In genomic region chr17:78933025-78933958, GRCh38 we compare ENCODE assay signal across 1 cellular context.
TF ChIP-seq lines count a peak whose summit lies in the region.

No MANE protein-coding gene starts in this region.

TF ChIP-seq in HepG2, 621 proteins besides CTCF, POLR2A, EP300 and RAD21 (continued from another document and continues in another):
- TF ChIP-seq CSRNP2 (CRISPR knock-in tag; conservative IDR thresholded peaks at IDR 0.05; ENCODE audit: low read depth), result no peak
- TF ChIP-seq ZBTB34 (CRISPR knock-in tag; IDR thresholded peaks at IDR 0.05), result 0 out of 2 replicates have a peak, but pooled peaks have one; percentile 38
- TF ChIP-seq ADNP (CRISPR knock-in tag; IDR thresholded peaks at IDR 0.05), result no peak
- TF ChIP-seq GATAD1 (CRISPR knock-in tag; IDR thresholded peaks at IDR 0.05), result peak; percentile 36
- TF ChIP-seq ATF4 (CRISPR knock-in tag; IDR thresholded peaks at IDR 0.05), result peak in 1 of 2 experiments; percentile 56; a peak in 1 of 4 replicates
- TF ChIP-seq NR2F6 (IDR thresholded peaks at IDR 0.05), result no peak
- TF ChIP-seq NR2F6 (CRISPR knock-in tag; IDR thresholded peaks at IDR 0.05), result peak; percentile 52; the same call in 1 of the 2 replicates
- TF ChIP-seq PRDM10 (CRISPR knock-in tag; IDR thresholded peaks at IDR 0.05; ENCODE audit: low read depth), result peak; percentile 94
- TF ChIP-seq ZNF703 (CRISPR knock-in tag; IDR thresholded peaks at IDR 0.05; ENCODE audit: borderline replicate concordance), result no peak
- no peak for TF ChIP-seq ZNF629 (CRISPR knock-in tag; conservative IDR thresholded peaks at IDR 0.05)
- TF ChIP-seq ZNF784 (CRISPR knock-in tag; IDR thresholded peaks at IDR 0.05; ENCODE audit: borderline replicate concordance), result no peak
- TF ChIP-seq ZBTB43 (CRISPR knock-in tag; conservative IDR thresholded peaks at IDR 0.05), result 0 out of 2 replicates have a peak, but pooled peaks have one; percentile 51
- TF ChIP-seq USF2 (IDR thresholded peaks at IDR 0.05; ENCODE audit: low read depth, low read length), result no peak
- 0 out of 2 replicates have a peak, but pooled peaks have one; percentile 41 for TF ChIP-seq USF2 (CRISPR knock-in tag; IDR thresholded peaks at IDR 0.05; ENCODE audit: borderline replicate concordance)
- TF ChIP-seq ZIK1 (CRISPR knock-in tag; IDR thresholded peaks at IDR 0.05; ENCODE audit: borderline replicate concordance, low read depth), result 0 out of 2 replicates have a peak, but pooled peaks have one; percentile 53
- no peak for TF ChIP-seq FOXC1 (CRISPR knock-in tag; IDR thresholded peaks at IDR 0.05; ENCODE audit: borderline replicate concordance)
- no peak for TF ChIP-seq ZNF253 (CRISPR knock-in tag; IDR thresholded peaks at IDR 0.05; ENCODE audit: borderline replicate concordance)
- TF ChIP-seq SOX13 (IDR thresholded peaks at IDR 0.05), result no peak
- peak in 1 of 2 experiments; percentile 44; a peak in 1 of 4 replicates for TF ChIP-seq SOX13 (CRISPR knock-in tag; conservative IDR thresholded peaks at IDR 0.05 in 1 of 2, IDR thresholded peaks at IDR 0.05 in 1 of 2)
- TF ChIP-seq SMYD3 (CRISPR knock-in tag; IDR thresholded peaks at IDR 0.05), result no peak
- TF ChIP-seq ZNF619 (CRISPR knock-in tag; IDR thresholded peaks at IDR 0.05), result 0 out of 2 replicates have a peak, but pooled peaks have one; percentile 65
- no peak for TF ChIP-seq ZNF577 (CRISPR knock-in tag; IDR thresholded peaks at IDR 0.05; ENCODE audit: borderline replicate concordance, low read depth)
- TF ChIP-seq ZGPAT (CRISPR knock-in tag; IDR thresholded peaks at IDR 0.05), result peak; percentile 34; the same call in 1 of the 2 replicates
- TF ChIP-seq MXD4 (CRISPR knock-in tag; IDR thresholded peaks at IDR 0.05), result no peak
- TF ChIP-seq ZBTB40 (IDR thresholded peaks at IDR 0.05), result no peak
- peak; percentile 61; the same call in 1 of the 2 replicates for TF ChIP-seq ZBTB40 (CRISPR knock-in tag; IDR thresholded peaks at IDR 0.05)
- no peak for TF ChIP-seq FIP1L1 (IDR thresholded peaks at IDR 0.05; ENCODE audit: borderline replicate concordance, insufficient read depth, low read depth, low read length)
- TF ChIP-seq MYC (CRISPR knock-in tag; IDR thresholded peaks at IDR 0.05; ENCODE audit: borderline replicate concordance), result peak; percentile 34; the same call in 1 of the 2 replicates
